Comparison of ENCODE assay signal across 16 cellular contexts in the genomic region with DNA sequence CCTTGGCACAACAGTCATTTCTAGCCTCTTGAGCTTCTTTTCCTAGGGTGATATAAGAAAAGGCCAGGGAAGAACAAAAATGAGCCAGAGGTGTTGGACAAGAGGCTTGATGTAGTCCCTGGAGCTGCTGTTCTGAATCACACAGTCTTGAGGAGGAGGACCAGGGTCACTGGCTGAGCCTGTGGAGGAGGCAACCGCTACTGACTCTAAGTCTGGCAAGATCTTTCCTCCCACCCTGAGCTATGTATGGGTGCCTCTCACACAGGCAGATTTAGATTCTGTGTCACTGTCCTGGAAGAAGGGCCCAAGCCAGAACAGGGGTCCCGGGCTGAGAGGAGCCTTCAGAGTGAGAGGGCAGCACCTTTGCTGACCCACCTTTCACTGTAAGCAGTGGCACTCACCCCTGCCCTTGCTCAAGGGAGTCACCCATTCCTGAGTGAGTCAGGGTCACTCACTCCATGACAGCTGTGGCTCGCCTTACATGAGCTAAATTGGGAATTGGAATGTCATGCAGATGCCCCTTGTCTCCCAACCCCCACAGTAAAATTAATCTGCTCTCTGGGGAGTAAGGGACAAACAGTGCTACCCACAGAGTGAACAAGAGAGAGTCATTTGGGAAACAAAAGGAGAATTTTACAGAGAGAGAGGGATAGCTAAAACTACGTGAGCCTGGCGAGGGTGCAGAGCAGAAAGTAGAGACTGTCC. TPM values are rescaled to one million over a fixed set of nuclear protein-coding genes. Genes with fewer than 3 reads are reported as not detected.
DNase-seq lines count a peak whose midpoint lies in the region; ATAC-seq, FAIRE-seq and TF ChIP-seq lines count a peak whose summit lies in the region.
"Had no signal": no experiment of that assay in that cellular context is flagged by ENCODE, and none has a peak within 500 bp of the region (broad histone marks: within the 10 kb centered on the region; RNA-seq: fewer than 3 reads in every experiment).

TRIM54 (plus strand) TSS at position 575 of the 705 bp plus-strand sequence. CDS start 303 bp downstream, outside the sequence.

- H3K4me1 Mint-ChIP-seq in nephron, result peaks cover 52% of the 10 kb centered on the region
- H3K4me1 Mint-ChIP-seq in activated CD8-positive, alpha-beta T cell treated with anti-CD3 and anti-CD28 coated beads, Interleukin-2, amount 10 ng/mL, durations not matched to agents 7 days and 5 days (ENCODE audit: low read depth), result peaks cover 6% of the 10 kb centered on the region

- H4K20me1 ChIP-seq in BLaER1, result no peaks in the 10 kb centered on the region

- DNase-seq in RCC 7860 (ENCODE audit: low spot score) (peak; percentile 13), cardiac muscle cell (ENCODE audit: low read depth in 1 of 2, low spot score in 1 of 2) (peak in 1 of 2 donors; percentile 66), NCI-H1694 treated with DMSO at 0.1 percent for 48 hours (lab: John Stamatoyannopoulos, UW) (no peak), NCI-H526 treated with DMSO at 0.1 percent for 48 hours (lab: John Stamatoyannopoulos, UW) (no peak)
- no peak for DNase-seq in activated CD8-positive, alpha-beta T cell treated with anti-CD3 and anti-CD28 coated beads, Interleukin-2, amount 10 ng/mL, durations not matched to agents 7 days and 5 days
- DNase-seq: activated CD4-positive, CD25-positive, alpha-beta regulatory T cell treated with anti-CD3 and anti-CD28 coated beads, Interleukin-2, amount 50 U/mL, for 72 hours; activated T-cell treated with anti-CD3 and anti-CD28 coated beads, Interleukin-2, amount 50 U/mL, for 24 hours; NCI-H2107; SW 1271 had no signal

- no peak for FAIRE-seq in RCC 7860 (lab: Jason Lieb, UNC)

- CTCF ChIA-PET in activated CD8-positive, alpha-beta T cell treated with anti-CD3 and anti-CD28 coated beads, Interleukin-2, amount 10 ng/mL, durations not matched to agents 7 days and 5 days (lab: Charles Lee), result interaction anchor here (0.9 to 7.2 kb wide), 11 partner anchors 9 to 320 kb away, joined by 3 to 90 read pairs (median 24); partner anchors contain the start of genes MAPRE3, PREB and SLC30A3

- H3K27me3 Mint-ChIP-seq in nephron (ENCODE audit: low read depth), result peaks cover 37% of the 10 kb centered on the region
- H3K27me3 Mint-ChIP-seq in activated CD8-positive, alpha-beta T cell treated with anti-CD3 and anti-CD28 coated beads, Interleukin-2, amount 10 ng/mL, durations not matched to agents 7 days and 5 days (ENCODE audit: low read depth), result peaks cover 45% of the 10 kb centered on the region

- peak within 1 kb of the TSS; percentile 67 to 91 (median 81) for H3K4me3 Mint-ChIP-seq in nephron
- H3K4me3 Mint-ChIP-seq in activated CD8-positive, alpha-beta T cell treated with anti-CD3 and anti-CD28 coated beads, Interleukin-2, amount 10 ng/mL, durations not matched to agents 7 days and 5 days, result no peak within 1 kb of the TSS
- H3K4me3 Mint-ChIP-seq: activated T-cell treated with anti-CD3 and anti-CD28 coated beads, Interleukin-2, amount 50 U/mL, for 24 hours had no signal

- H3K36me3 Mint-ChIP-seq in nephron (ENCODE audit: low read depth), result no peaks in the 10 kb centered on the region
- no peaks in the 10 kb centered on the region for H3K36me3 Mint-ChIP-seq in activated CD8-positive, alpha-beta T cell treated with anti-CD3 and anti-CD28 coated beads, Interleukin-2, amount 10 ng/mL, durations not matched to agents 7 days and 5 days (ENCODE audit: low read depth)

- H3K9ac ChIP-seq in BLaER1, result peak within 1 kb of the TSS; percentile 63; the same call in 1 of the 2 replicates

- H3K27me3 ChIP-seq in BLaER1 (no peaks in the 10 kb centered on the region), cardiac muscle cell (no peaks in the 10 kb centered on the region)
- H3K27me3 ChIP-seq: ascending aorta had no signal

- TF ChIP-seq CTCF in cardiac muscle cell (IDR thresholded peaks at IDR 0.05; ENCODE audit: low read depth, low read length) (no peak), nephron (IDR thresholded peaks at IDR 0.05; ENCODE audit: unreplicated experiment in 3 of 3) (no peak)

- no peaks in the 10 kb centered on the region for H3K9me3 Mint-ChIP-seq in nephron
- H3K9me3 Mint-ChIP-seq in activated CD8-positive, alpha-beta T cell treated with anti-CD3 and anti-CD28 coated beads, Interleukin-2, amount 10 ng/mL, durations not matched to agents 7 days and 5 days (ENCODE audit: insufficient read depth), result no peaks in the 10 kb centered on the region
- H3K9me3 Mint-ChIP-seq: activated T-cell treated with anti-CD3 and anti-CD28 coated beads, Interleukin-2, amount 50 U/mL, for 24 hours had no signal

- ATAC-seq in activated CD8-positive, alpha-beta T cell treated with anti-CD3 and anti-CD28 coated beads, Interleukin-2, amount 10 ng/mL, durations not matched to agents 7 days and 5 days, result no peak
- ATAC-seq in HG03460 (IDR thresholded peaks at IDR 0.05; ENCODE audit: unreplicated experiment), result no peak

- peaks cover 16% of the 10 kb centered on the region for H3K4me1 ChIP-seq in BLaER1
- peaks cover 49% of the 10 kb centered on the region for H3K4me1 ChIP-seq in cardiac muscle cell (ENCODE audit: low read depth)
- H3K4me1 ChIP-seq: ascending aorta had no signal

- POLR2A ChIA-PET in activated CD8-positive, alpha-beta T cell treated with anti-CD3 and anti-CD28 coated beads, Interleukin-2, amount 10 ng/mL, durations not matched to agents 7 days and 5 days (lab: Charles Lee), result interaction anchor here (0.6 kb wide), 1 partner anchor 112 kb away, joined by 4 read pairs; no protein-coding TSS in a partner anchor

- H3K27ac ChIP-seq in BLaER1 (no peak within 1 kb of the TSS), cardiac muscle cell (peak within 1 kb of the TSS; percentile 97)
- H3K27ac ChIP-seq: ascending aorta, HL-60, neutrophil had no signal

- no peak within 1 kb of the TSS for H3K4me3 ChIP-seq in BLaER1
- H3K4me3 ChIP-seq in cardiac muscle cell, result peak within 1 kb of the TSS; percentile 17
- H3K4me3 ChIP-seq: ascending aorta had no signal

- peak within 1 kb of the TSS; percentile 48 for H3K4me2 ChIP-seq in BLaER1

- H3K36me3 ChIP-seq in BLaER1, result no peaks in the 10 kb centered on the region
- H3K36me3 ChIP-seq in cardiac muscle cell, result no peaks in the 10 kb centered on the region
- H3K36me3 ChIP-seq: ascending aorta, neutrophil had no signal

- H3K27ac Mint-ChIP-seq in nephron, result peak within 1 kb of the TSS; percentile 69 to 95 (median 74)
- no peak within 1 kb of the TSS for H3K27ac Mint-ChIP-seq in activated CD8-positive, alpha-beta T cell treated with anti-CD3 and anti-CD28 coated beads, Interleukin-2, amount 10 ng/mL, durations not matched to agents 7 days and 5 days
- H3K27ac Mint-ChIP-seq: activated T-cell treated with anti-CD3 and anti-CD28 coated beads, Interleukin-2, amount 50 U/mL, for 24 hours had no signal

- H3K9me3 ChIP-seq in BLaER1 (no peaks in the 10 kb centered on the region), cardiac muscle cell (ENCODE audit: low read depth) (no peaks in the 10 kb centered on the region)
- H3K9me3 ChIP-seq: ascending aorta, neutrophil had no signal

RNA-seq across cellular contexts. Expression of gene TRIM54, which starts in this region (rescaled TPM):
- 53.1 and 65.9 TPM in 2 replicates for total RNA-seq in cardiac muscle cell
- 41.6 and 46.7 TPM in 2 replicates for polyA plus RNA-seq in cardiac muscle cell
- under 1 TPM; 0.26 to 0.31 TPM for total RNA-seq in activated CD8-positive, alpha-beta T cell treated with anti-CD3 and anti-CD28 coated beads, Interleukin-2, amount 10 ng/mL, durations not matched to agents 7 days and 5 days
- total RNA-seq: ascending aorta, lower leg skin had no signal

Comparison
In these comparisons a context has a peak if more than half of its experiments do, and no peak if none do; other contexts are left out.
1. RNA of gene TRIM54 (total RNA-seq): 53.1 to 65.9 TPM in cardiac muscle cell; 0.26 to 0.31 TPM in activated CD8-positive, alpha-beta T cell treated with anti-CD3 and anti-CD28 coated beads, Interleukin-2, amount 10 ng/mL, durations not matched to agents 7 days and 5 days; every median in the first group is over 10 times any median in the second.